In the genomic region with DNA sequence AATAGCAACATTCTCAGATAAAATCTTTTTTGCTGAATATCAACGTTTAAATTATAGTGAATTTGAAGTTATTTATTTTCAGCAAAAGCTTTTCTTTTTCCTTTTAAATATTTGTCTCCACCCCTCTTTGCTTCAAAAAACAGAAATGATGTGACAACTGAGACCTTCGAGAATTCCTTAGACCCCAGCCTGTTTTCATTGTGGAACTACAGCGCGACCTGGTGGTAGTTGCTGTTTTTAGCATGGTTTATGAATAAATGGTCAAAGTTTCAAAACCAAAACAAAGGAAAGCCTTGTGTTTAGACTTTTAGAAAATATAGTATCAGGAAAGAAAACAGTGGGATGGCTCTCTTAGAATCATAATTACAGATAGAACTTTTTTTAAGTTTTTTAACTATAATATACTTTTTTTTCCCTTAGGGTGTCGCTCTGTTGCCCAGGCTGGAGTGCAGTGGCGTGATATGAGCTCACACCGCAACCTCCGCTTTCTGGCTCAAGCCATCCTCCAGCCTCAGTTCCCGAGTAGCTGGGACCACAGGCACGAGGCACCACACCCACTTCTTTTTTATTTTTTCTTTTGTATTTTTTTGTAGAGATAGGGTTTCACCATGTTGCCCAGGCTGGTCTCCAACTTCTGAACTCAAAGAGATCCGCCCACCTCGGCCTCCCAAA, we compare ENCODE assay signal across 1 cellular context.
TF ChIP-seq lines count a peak whose summit lies in the region.

No MANE protein-coding gene starts in this region.

TF ChIP-seq in endothelial cell of umbilical vein, 7 proteins besides CTCF, POLR2A, EP300 and RAD21 (continued from another document):
- no peak for TF ChIP-seq MYC (IDR thresholded peaks at IDR 0.05; ENCODE audit: low read depth, low read length)
- TF ChIP-seq FOS (IDR thresholded peaks at IDR 0.05; ENCODE audit: borderline replicate concordance, insufficient read depth, low read length): no peak
- no peak for TF ChIP-seq MAX (IDR thresholded peaks at IDR 0.05; ENCODE audit: insufficient read depth, insufficient read length)
- TF ChIP-seq JUN (IDR thresholded peaks at IDR 0.05; ENCODE audit: borderline replicate concordance, insufficient read depth, insufficient read length, low read depth): no peak
- TF ChIP-seq EZH2 (IDR thresholded peaks at IDR 0.05; ENCODE audit: borderline replicate concordance, low read depth, low read length, severe bottlenecking): no peak
